ENCODE assay signal across 31 cellular contexts in genomic region chr7:1111156-1111555, GRCh38. TPM values are rescaled to one million over a fixed set of nuclear protein-coding genes. Genes with fewer than 3 reads are reported as not detected.
"Had no signal": no experiment of that assay in that cellular context is flagged by ENCODE, and none has a peak within 500 bp of the region (broad histone marks: within the 10 kb centered on the region; RNA-seq: fewer than 3 reads in every experiment).

No MANE protein-coding gene starts in this region.

- H3K4me3 Mint-ChIP-seq: activated CD4-positive, alpha-beta T cell treated with anti-CD3 and anti-CD28 coated beads, Interleukin-2, amount 10 ng/mL, durations not matched to agents 24 days and 14 days; activated CD8-positive, alpha-beta T cell treated with anti-CD3 and anti-CD28 coated beads, Interleukin-2, amount 10 ng/mL, durations not matched to agents 7 days and 5 days; activated naive CD4-positive, alpha-beta T cell treated with anti-CD3 and anti-CD28 coated beads, Interleukin-2, amount 50 U/mL, for 24 hours; activated naive CD8-positive, alpha-beta T cell treated with anti-CD3 and anti-CD28 coated beads, Interleukin-2, amount 10 ng/mL, durations not matched to agents 7 days and 5 days; activated T-cell treated with anti-CD3 and anti-CD28 coated beads, Interleukin-2, amount 50 U/mL, for 24 hours; brain; central memory CD8-positive, alpha-beta T cell had no signal

- ATAC-seq: activated CD8-positive, alpha-beta T cell treated with anti-CD3 and anti-CD28 coated beads, Interleukin-2, amount 10 ng/mL, durations not matched to agents 7 days and 5 days; Panc1 had no signal

- H3K27ac ChIP-seq: KMS-11, SJCRH30, SK-N-MC, WERI-Rb-1 had no signal

- H3K36me3 ChIP-seq: SJCRH30, WERI-Rb-1 had no signal

- H3K9me3 Mint-ChIP-seq: activated CD4-positive, alpha-beta T cell treated with anti-CD3 and anti-CD28 coated beads, Interleukin-2, amount 10 ng/mL, durations not matched to agents 24 days and 14 days; activated naive CD4-positive, alpha-beta T cell treated with anti-CD3 and anti-CD28 coated beads, Interleukin-2, amount 50 U/mL, for 24 hours; activated T-cell treated with anti-CD3 and anti-CD28 coated beads, Interleukin-2, amount 50 U/mL, for 24 hours; central memory CD8-positive, alpha-beta T cell had no signal

- H3K36me3 Mint-ChIP-seq: activated naive CD4-positive, alpha-beta T cell treated with anti-CD3 and anti-CD28 coated beads, Interleukin-2, amount 50 U/mL, for 24 hours; activated naive CD8-positive, alpha-beta T cell treated with anti-CD3 and anti-CD28 coated beads, Interleukin-2, amount 10 ng/mL, durations not matched to agents 7 days and 5 days had no signal

- H3K4me1 Mint-ChIP-seq: activated CD4-positive, alpha-beta T cell treated with anti-CD3 and anti-CD28 coated beads, Interleukin-2, amount 10 ng/mL, durations not matched to agents 24 days and 14 days; activated naive CD4-positive, alpha-beta T cell treated with anti-CD3 and anti-CD28 coated beads, Interleukin-2, amount 50 U/mL, for 24 hours; central memory CD8-positive, alpha-beta T cell had no signal

- H3K27me3 Mint-ChIP-seq: activated CD4-positive, alpha-beta T cell treated with anti-CD3 and anti-CD28 coated beads, Interleukin-2, amount 10 ng/mL, durations not matched to agents 24 days and 14 days; activated naive CD4-positive, alpha-beta T cell treated with anti-CD3 and anti-CD28 coated beads, Interleukin-2, amount 50 U/mL, for 24 hours; activated naive CD8-positive, alpha-beta T cell treated with anti-CD3 and anti-CD28 coated beads, Interleukin-2, amount 10 ng/mL, durations not matched to agents 7 days and 5 days; activated T-cell treated with anti-CD3 and anti-CD28 coated beads, Interleukin-2, amount 50 U/mL, for 24 hours; brain; central memory CD8-positive, alpha-beta T cell had no signal

- H3K9me3 ChIP-seq: SJCRH30 had no signal

- H3K27ac Mint-ChIP-seq: activated CD4-positive, alpha-beta T cell treated with anti-CD3 and anti-CD28 coated beads, Interleukin-2, amount 10 ng/mL, durations not matched to agents 24 days and 14 days; activated CD8-positive, alpha-beta T cell treated with anti-CD3 and anti-CD28 coated beads, Interleukin-2, amount 10 ng/mL, durations not matched to agents 7 days and 5 days; activated naive CD4-positive, alpha-beta T cell treated with anti-CD3 and anti-CD28 coated beads, Interleukin-2, amount 50 U/mL, for 24 hours; activated naive CD8-positive, alpha-beta T cell treated with anti-CD3 and anti-CD28 coated beads, Interleukin-2, amount 10 ng/mL, durations not matched to agents 7 days and 5 days; activated T-cell treated with anti-CD3 and anti-CD28 coated beads, Interleukin-2, amount 50 U/mL, for 24 hours; activated T-helper 2 cell treated with anti-CD3 and anti-CD28 coated beads, Interferon-gamma antibody, Interleukin-2, Interleukin-4, amounts not matched to agents 10 μg/mL and 5 μg/mL and 100 μg/mL, durations not matched to agents 14 hours and 24 hours and 36 hours; brain had no signal

- DNase-seq: activated CD4-positive, alpha-beta T cell treated with anti-CD3 and anti-CD28 coated beads, Interleukin-2, amount 10 ng/mL, durations not matched to agents 24 days and 14 days; activated CD4-positive, alpha-beta T cell treated with anti-CD3 and anti-CD28 coated beads, Interleukin-2, amount 50 U/mL, for 4 hours; activated CD4-positive, CD25-positive, alpha-beta regulatory T cell; activated CD8-positive, alpha-beta T cell treated with anti-CD3 and anti-CD28 coated beads, Interleukin-2, amount 10 ng/mL, durations not matched to agents 7 days and 5 days; activated gamma-delta T cell; activated naive CD4-positive, alpha-beta T cell treated with Interleukin-2 at 50 U/mL for 16 hours; activated naive CD8-positive, alpha-beta T cell treated with anti-CD3 and anti-CD28 coated beads, Interleukin-2, amount 10 ng/mL, durations not matched to agents 7 days and 5 days; activated T-cell treated with anti-CD3 and anti-CD28 coated beads, Interleukin-2, amount 50 U/mL, for 24 hours; amygdala; MM.1S; MV-4-11; NCI-H1092; NCI-H1436 treated with DMSO at 0.1 percent for 48 hours; NCI-H187; NCI-H2029 treated with DMSO at 0.1 percent for 48 hours; NCI-H2171 treated with DMSO at 0.1 percent for 48 hours; NCI-H2227 treated with DMSO at 0.1 percent for 48 hours; NCI-H446; NCI-H524; SHP77; SJCRH30; T1000; WERI-Rb-1 had no signal

- H3K9ac ChIP-seq: KMS-11 had no signal

- H3K4me3 ChIP-seq: SJCRH30, SK-N-MC had no signal

- H3K4me2 ChIP-seq: KMS-11 had no signal

- H3K27me3 ChIP-seq: SJCRH30 had no signal

RNA-seq across cellular contexts. Expression of gene GPER1, which starts 23.2 kb away (rescaled TPM):
- total RNA-seq: activated CD4-positive, alpha-beta T cell treated with anti-CD3 and anti-CD28 coated beads, Interleukin-2, amount 10 ng/mL, durations not matched to agents 24 days and 14 days; SJCRH30; T-helper 1 cell treated with Interleukin-12 subunit alpha and Interleukin-12 subunit beta and Interleukin-4 antibody, amounts not matched to agents 30 ng/mL and 1 ng/mL, for 36 hours had no signal
